15 cellular contexts compared by ENCODE assay signal in the genomic region with DNA sequence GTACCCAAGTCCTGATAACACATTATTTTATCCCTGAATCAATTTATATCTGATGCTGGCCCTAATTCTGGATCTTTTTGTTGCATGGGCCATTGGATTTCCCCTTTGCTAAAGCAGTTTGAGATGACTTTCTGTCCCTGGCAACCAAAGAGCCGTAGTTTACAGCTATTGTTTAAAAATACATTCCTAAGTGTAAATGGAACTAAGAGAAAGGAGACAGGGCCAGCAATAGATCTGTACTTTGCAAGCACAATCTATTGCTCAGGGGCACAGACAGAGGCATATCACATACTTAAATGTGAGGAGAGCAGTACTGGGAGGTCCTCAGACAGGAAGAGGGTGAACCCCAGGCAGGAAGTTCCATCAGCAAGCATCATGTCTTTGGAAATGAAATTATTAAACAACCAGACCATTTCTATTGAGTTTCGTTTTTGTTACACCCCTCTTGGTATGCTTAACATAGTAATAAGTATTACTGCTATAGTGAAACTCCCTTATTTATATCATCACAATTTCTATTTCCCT.
A peak's percentile ranks its signal among the peaks of the same experiment; 100 is the strongest.
DNase-seq lines count a peak whose midpoint lies in the region; ATAC-seq and TF ChIP-seq lines count a peak whose summit lies in the region.
"Had no signal": no experiment of that assay in that cellular context is flagged by ENCODE, and none has a peak within 500 bp of the region (broad histone marks: within the 10 kb centered on the region; RNA-seq: fewer than 3 reads in every experiment).

No MANE protein-coding gene starts in this region.

- H3K27ac ChIP-seq in GM23248 (peak overlapping the region; percentile 35), lower lobe of right lung (peak overlapping the region; percentile 43)

- H3K36me3 Mint-ChIP-seq in brain: no peaks in the 10 kb centered on the region
- peaks cover 31% of the 10 kb centered on the region for H3K36me3 Mint-ChIP-seq in stimulated activated memory B cell treated with anti-CD40 and anti-IgM and Interleukin-4, amounts not matched to agents 10 μg/mL and 1 μg/mL and 100 μg/mL, for 72 hours

- H2AFZ ChIP-seq in GM23248: peak overlapping the region; percentile 42
- H2AFZ ChIP-seq: GM23338 had no signal

- peak overlapping the region in 1 of 5 experiments; percentile 17 for H3K4me3 Mint-ChIP-seq in brain
- H3K4me3 Mint-ChIP-seq in stimulated activated memory B cell treated with anti-CD40 and anti-IgM and Interleukin-4, amounts not matched to agents 10 μg/mL and 1 μg/mL and 100 μg/mL, for 72 hours: no peak overlapping the region
- H3K4me3 Mint-ChIP-seq: activated T-helper 1 cell treated with anti-CD3 and anti-CD28 coated beads, Interleukin-12 subunit alpha, Interleukin-12 subunit beta, Interleukin-2, Interleukin-4 antibody, amounts not matched to agents 30 ng/mL and 10 ng/mL and 1 ng/mL, durations not matched to agents 14 hours and 24 hours and 36 hours; GM23338 had no signal

- no peak overlapping the region for H3K4me3 ChIP-seq in GM23248
- no peak overlapping the region for H3K4me3 ChIP-seq in lower lobe of right lung
- H3K4me3 ChIP-seq: GM23338 had no signal

- H3K9ac ChIP-seq in GM23248: no peak overlapping the region

- DNase-seq in GM23248 (peak; percentile 26), lower lobe of right lung (no peak), HuH-7.5 (ENCODE audit: low spot score) (no peak), Kasumi-1 (lab: John Stamatoyannopoulos, UW) (no peak), SW480 (ENCODE audit: low spot score) (no peak), UCSD-AML1 (lab: John Stamatoyannopoulos, UW; ENCODE audit: unreplicated experiment) (no peak)
- DNase-seq: activated CD4-positive, alpha-beta T cell treated with anti-CD3 and anti-CD28 coated beads for 1 hour; mesendoderm; NCI-H1105 treated with DMSO at 0.1 percent for 48 hours; NCI-H526; small intestine had no signal

- intact Hi-C loops in lower lobe of right lung (cut with DNase I): no loop called here

- H3F3A ChIP-seq in GM23248 (ENCODE audit: insufficient read depth): peaks cover 56% of the 10 kb centered on the region

- TF ChIP-seq CTCF in brain (conservative IDR thresholded peaks at IDR 0.05) (no peak), lower lobe of right lung (IDR thresholded peaks at IDR 0.05) (no peak)

- in situ Hi-C loops in GM23248 (cut with MboI): no loop called here

- whole genome bisulfite sequencing in GM23248 (ENCODE audit: low coverage in 1 of 2, low lambda C conversion rate in 2 of 2, missing lambda C conversion rate in 2 of 2), 2 experiments: 39 to 56% methylated on average over 2 of the region's 2 CpGs

- H3K27me3 ChIP-seq in GM23248 (replicated peaks; ENCODE audit: insufficient read depth) (no peaks in the 10 kb centered on the region), lower lobe of right lung (ENCODE audit: low read depth) (no peaks in the 10 kb centered on the region)

- H3K79me2 ChIP-seq in GM23248 (ENCODE audit: insufficient read depth): no peaks in the 10 kb centered on the region

- H3K9me3 ChIP-seq in GM23248 (ENCODE audit: low read depth): no peaks in the 10 kb centered on the region
- H3K9me3 ChIP-seq in lower lobe of right lung: no peaks in the 10 kb centered on the region

- H3K4me2 ChIP-seq in GM23248 (ENCODE audit: unreplicated experiment): peak overlapping the region; percentile 41
- H3K4me2 ChIP-seq: GM23338 had no signal

- H3K4me1 Mint-ChIP-seq in brain: peaks cover 81% of the 10 kb centered on the region
- peaks cover 67% of the 10 kb centered on the region for H3K4me1 Mint-ChIP-seq in stimulated activated memory B cell treated with anti-CD40 and anti-IgM and Interleukin-4, amounts not matched to agents 10 μg/mL and 1 μg/mL and 100 μg/mL, for 72 hours

- no peaks in the 10 kb centered on the region for H4K20me1 ChIP-seq in GM23248 (ENCODE audit: insufficient read depth)

- no peaks in the 10 kb centered on the region for H3K27me3 Mint-ChIP-seq in brain
- no peaks in the 10 kb centered on the region for H3K27me3 Mint-ChIP-seq in stimulated activated memory B cell treated with anti-CD40 and anti-IgM and Interleukin-4, amounts not matched to agents 10 μg/mL and 1 μg/mL and 100 μg/mL, for 72 hours

- no peak for ATAC-seq in lower lobe of right lung
- no peak for ATAC-seq in stimulated activated memory B cell treated with anti-CD40 and anti-IgM and Interleukin-4, amounts not matched to agents 10 μg/mL and 1 μg/mL and 100 μg/mL, for 72 hours
- ATAC-seq: GM23338 had no signal

- no peaks in the 10 kb centered on the region for H3K36me3 ChIP-seq in GM23248 (ENCODE audit: low read depth)
- H3K36me3 ChIP-seq in lower lobe of right lung: no peaks in the 10 kb centered on the region

- no peaks in the 10 kb centered on the region for H3K9me3 Mint-ChIP-seq in brain
- peaks cover 3% of the 10 kb centered on the region for H3K9me3 Mint-ChIP-seq in stimulated activated memory B cell treated with anti-CD40 and anti-IgM and Interleukin-4, amounts not matched to agents 10 μg/mL and 1 μg/mL and 100 μg/mL, for 72 hours
- H3K9me3 Mint-ChIP-seq: GM23338 had no signal

- H3K4me1 ChIP-seq in GM23248 (ENCODE audit: insufficient read depth): peaks cover 71% of the 10 kb centered on the region
- peaks cover 68% of the 10 kb centered on the region for H3K4me1 ChIP-seq in lower lobe of right lung

- H3K9me2 ChIP-seq in GM23248 (ENCODE audit: insufficient read depth): no peaks in the 10 kb centered on the region

- peak overlapping the region in 4 of 5 experiments; percentile 36 to 89 (median 86) for H3K27ac Mint-ChIP-seq in brain
- peak overlapping the region; percentile 91 for H3K27ac Mint-ChIP-seq in stimulated activated memory B cell treated with anti-CD40 and anti-IgM and Interleukin-4, amounts not matched to agents 10 μg/mL and 1 μg/mL and 100 μg/mL, for 72 hours
- H3K27ac Mint-ChIP-seq: activated T-helper 1 cell treated with anti-CD3 and anti-CD28 coated beads, Interleukin-12 subunit alpha, Interleukin-12 subunit beta, Interleukin-2, Interleukin-4 antibody, amounts not matched to agents 30 ng/mL and 10 ng/mL and 1 ng/mL, durations not matched to agents 14 hours and 24 hours and 36 hours; GM23338 had no signal
